In the genomic region with DNA sequence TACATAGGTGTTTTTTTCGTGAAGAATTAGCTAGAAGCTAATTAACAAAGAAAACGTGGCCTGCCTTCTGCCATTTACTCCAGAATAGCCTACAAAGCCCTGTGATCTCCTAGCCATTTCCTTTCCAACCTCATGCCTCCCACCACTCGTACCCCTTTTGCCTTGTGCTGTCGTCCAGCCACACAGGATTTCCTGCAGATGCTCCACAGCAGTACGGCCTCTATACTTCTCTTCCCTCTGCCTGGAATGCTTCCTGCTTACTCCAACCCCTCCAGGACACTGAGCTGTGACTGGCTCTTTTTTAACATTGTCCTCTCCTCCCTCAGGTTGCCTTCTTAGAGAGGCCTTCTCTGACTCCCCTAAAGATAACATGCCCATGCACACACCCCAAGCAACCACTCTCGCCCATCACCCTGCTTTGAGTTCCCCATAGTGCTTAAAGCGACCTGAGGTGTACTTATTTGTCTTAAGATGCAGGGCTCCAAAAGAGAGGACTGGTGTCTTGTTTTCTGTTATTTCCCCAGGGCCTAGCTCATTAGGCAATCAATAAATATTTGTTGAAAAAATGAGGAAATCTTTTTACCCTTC, we compare ENCODE assay signal across 1 cellular context.
TF ChIP-seq lines count a peak whose summit lies in the region.

No MANE protein-coding gene starts in this region.

TF ChIP-seq in K562, 482 proteins besides CTCF, POLR2A, EP300 and RAD21:
- no peak for TF ChIP-seq RBM15 (IDR thresholded peaks at IDR 0.05; ENCODE audit: insufficient read depth, low read length)
- TF ChIP-seq SUPT5H (IDR thresholded peaks at IDR 0.05) = 0 out of 2 replicates have a peak, but pooled peaks have one; percentile 37
